ENCODE assay signal across 7 cellular contexts in the genomic region with DNA sequence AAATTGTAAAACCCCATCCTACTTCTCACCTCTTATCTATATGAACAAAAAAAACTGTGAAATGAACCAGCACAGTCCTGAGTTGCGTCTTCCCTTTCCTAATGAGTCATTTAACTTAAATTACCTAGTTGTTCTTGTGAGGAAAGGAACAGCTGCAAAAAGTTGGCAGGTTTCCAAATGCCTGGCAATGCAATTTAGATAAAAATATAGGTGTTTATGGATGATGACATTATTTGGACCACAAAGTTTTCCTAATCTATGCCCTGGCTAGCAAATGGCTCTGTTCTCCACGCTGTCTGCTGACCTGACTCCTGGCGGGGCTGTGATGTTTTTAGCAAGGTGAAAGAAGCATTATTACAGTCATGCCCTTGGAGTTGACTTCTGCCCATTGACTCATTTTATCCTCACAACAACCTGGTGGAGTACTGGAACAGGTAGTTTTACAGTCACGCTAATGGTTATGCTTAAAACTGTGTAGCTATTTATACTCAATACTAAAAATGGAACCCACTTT. TPM values are rescaled to one million over a fixed set of nuclear protein-coding genes. Genes with fewer than 3 reads are reported as not detected.
DNase-seq lines count a peak whose midpoint lies in the region; ATAC-seq and TF ChIP-seq lines count a peak whose summit lies in the region.

No MANE protein-coding gene starts in this region.

- no peak overlapping the region for H3K4me3 ChIP-seq in astrocyte of the cerebellum (ENCODE audit: low read depth, low read length)
- no peak overlapping the region for H3K4me3 ChIP-seq in upper lobe of left lung
- no peak overlapping the region for H3K4me3 ChIP-seq in upper lobe of right lung

- TF ChIP-seq CTCF in GM20000 (IDR thresholded peaks at IDR 0.05; ENCODE audit: extremely low read depth, missing control alignments) (no peak), astrocyte of the cerebellum (IDR thresholded peaks at IDR 0.05; ENCODE audit: low read depth, low read length, missing control alignments) (no peak), upper lobe of left lung (IDR thresholded peaks at IDR 0.05) (no peak), upper lobe of right lung (IDR thresholded peaks at IDR 0.05) (no peak)

- DNase-seq in GM20000 (ENCODE audit: low spot score) = peak; percentile 39
- peak; percentile 11 for DNase-seq in astrocyte of the cerebellum (ENCODE audit: low read depth)
- no peak for DNase-seq in upper lobe of left lung
- DNase-seq in upper lobe of right lung = no peak
- no peak for DNase-seq in NK-92 (lab: John Stamatoyannopoulos, UW; ENCODE audit: unreplicated experiment)

- intact Hi-C loops in upper lobe of right lung (cut with DNase I) = no loop called here

- H3K36me3 ChIP-seq in upper lobe of left lung (no peaks in the 10 kb centered on the region), upper lobe of right lung (no peaks in the 10 kb centered on the region)

- no peak for TF ChIP-seq POLR2A in upper lobe of left lung (IDR thresholded peaks at IDR 0.05)

- TF ChIP-seq EP300 in upper lobe of left lung (IDR thresholded peaks at IDR 0.05) = no peak

- no peak overlapping the region for H3K27ac ChIP-seq in upper lobe of left lung
- no peak overlapping the region for H3K27ac ChIP-seq in upper lobe of right lung

- in situ Hi-C loops in astrocyte of the cerebellum (cut with HindIII; ENCODE audit: low sequenced_read_pairs) = no loop called here

- H3K27me3 ChIP-seq in upper lobe of left lung = no peaks in the 10 kb centered on the region
- H3K27me3 ChIP-seq in upper lobe of right lung = no peaks in the 10 kb centered on the region

- H3K9me3 ChIP-seq in upper lobe of left lung (no peaks in the 10 kb centered on the region), upper lobe of right lung (no peaks in the 10 kb centered on the region)

- ATAC-seq in GM18511 (IDR thresholded peaks at IDR 0.05; ENCODE audit: unreplicated experiment) (peak; percentile 91), HG03520 (IDR thresholded peaks at IDR 0.05; ENCODE audit: unreplicated experiment) (peak; percentile 80), upper lobe of left lung (ENCODE audit: low FRiP score in 2 of 2) (no peak), upper lobe of right lung (no peak)

- 78 to 84% methylated on average over 4 of the region's 4 CpGs for WGBS in upper lobe of left lung, 2 donors

- H3K4me1 ChIP-seq in upper lobe of left lung = no peaks in the 10 kb centered on the region
- H3K4me1 ChIP-seq in upper lobe of right lung = no peaks in the 10 kb centered on the region

RNA-seq across cellular contexts. Expression of a gene that starts 29.8 kb away (rescaled TPM):
- 10 to 100 TPM; 21.2 to 58.8 (median 40.7) TPM for total RNA-seq in upper lobe of left lung
- total RNA-seq in upper lobe of right lung = 49.1 TPM

Comparison
In these comparisons a context has a peak if more than half of its experiments do, and no peak if none do; other contexts are left out.
1. ATAC-seq: peak in GM18511 (single experiment) and HG03520 (single experiment); none in upper lobe of left lung (0 of 2) and upper lobe of right lung (single experiment).
2. DNase-seq: peak in GM20000 (single experiment) and astrocyte of the cerebellum (single experiment); none in upper lobe of left lung (0 of 2), upper lobe of right lung (single experiment) and NK-92 (single experiment).